In the genomic region with DNA sequence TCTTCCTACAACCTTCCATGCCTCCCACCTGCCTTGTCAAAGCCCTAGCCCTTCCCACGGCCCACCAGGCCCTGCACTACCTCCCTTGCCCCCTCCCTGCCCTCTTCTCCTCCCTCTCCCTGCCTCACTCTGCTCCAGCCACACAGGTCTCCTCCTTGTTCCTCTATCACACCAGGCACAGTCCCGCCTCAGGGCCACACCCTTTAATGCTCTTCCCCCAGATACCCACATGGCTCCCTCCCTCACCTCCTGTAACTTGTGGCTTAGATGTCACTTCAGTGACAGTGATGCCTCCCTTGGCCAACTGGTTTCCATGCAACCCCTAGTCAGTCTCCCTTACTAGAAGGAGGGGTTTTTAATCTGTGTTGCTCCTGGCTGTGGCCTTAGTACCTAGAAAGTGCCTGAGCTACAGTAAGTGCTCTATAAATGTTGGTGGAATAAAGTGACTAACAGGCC, we compare ENCODE assay signal across 8 cellular contexts. TPM values are rescaled to one million over a fixed set of nuclear protein-coding genes. Genes with fewer than 3 reads are reported as not detected.
DNase-seq lines count a peak whose midpoint lies in the region; ATAC-seq, FAIRE-seq and TF ChIP-seq lines count a peak whose summit lies in the region.

No MANE protein-coding gene starts in this region.

- CTCF ChIA-PET in AG04450 (lab: Charles Lee) = no interaction called here
- CTCF ChIA-PET in activated CD4-positive, alpha-beta memory T cell treated with anti-CD3 and anti-CD28 coated beads, Interleukin-2, amount 10 ng/mL, durations not matched to agents 7 days and 5 days (lab: Charles Lee) = no interaction called here

- peak; percentile 72 for ATAC-seq in left colon

- no peak for TF ChIP-seq CTCF in AG04450 (IDR thresholded peaks at IDR 0.05; ENCODE audit: low read depth, low read length)

- H3K4me3 ChIP-seq in AG04450 (ENCODE audit: low read depth, low read length) = peak overlapping the region; percentile 95; the same call in 1 of the 2 replicates

- no peak for TF ChIP-seq POLR2A in H54 (IDR thresholded peaks at IDR 0.05; ENCODE audit: low read depth, low read length)

- H3K4me1 Mint-ChIP-seq in activated CD4-positive, alpha-beta memory T cell treated with anti-CD3 and anti-CD28 coated beads, Interleukin-2, amount 10 ng/mL, durations not matched to agents 7 days and 5 days = peaks cover 39% of the 10 kb centered on the region

- H3K27ac Mint-ChIP-seq in activated CD4-positive, alpha-beta memory T cell treated with anti-CD3 and anti-CD28 coated beads, Interleukin-2, amount 10 ng/mL, durations not matched to agents 7 days and 5 days = peak overlapping the region; percentile 80

- intact Hi-C loops in left colon (cut with DNase I, micrococcal nuclease) = no loop called here

- H3K27ac ChIP-seq in AG04450 (ENCODE audit: low read depth, low read length) = no peak overlapping the region

- H3K36me3 Mint-ChIP-seq in activated CD4-positive, alpha-beta memory T cell treated with anti-CD3 and anti-CD28 coated beads, Interleukin-2, amount 10 ng/mL, durations not matched to agents 7 days and 5 days (ENCODE audit: low read depth) = peaks cover 19% of the 10 kb centered on the region

- H3K27me3 ChIP-seq in AG04450 (ENCODE audit: control insufficient read depth, insufficient read depth, low read length) = no peaks in the 10 kb centered on the region

- DNase-seq in AG04450 (ENCODE audit: low read depth, low spot score) (no peak), HUDEP-2 (lab: John Stamatoyannopoulos, UW; ENCODE audit: unreplicated experiment in 76 of 76) (peak in 73 of 76 experiments; percentile 49 to 91 (median 77)), left colon (peak; percentile 44 to 72), ecto neural progenitor cell (ENCODE audit: low spot score) (no peak), H54 (ENCODE audit: insufficient read length, low spot score) (no peak)
- DNase-seq in activated CD4-positive, alpha-beta memory T cell treated with anti-CD3 and anti-CD28 coated beads, Interleukin-2, amount 10 ng/mL, durations not matched to agents 7 days and 5 days = peak; percentile 31
- no peak for DNase-seq in stimulated activated CD4-positive, alpha-beta T cell treated with anti-CD3 and anti-CD28 coated beads, Interleukin-4, amount 100 ng/mL, for 4 hours
- no peak for DNase-seq in activated CD4-positive, alpha-beta T cell treated with anti-CD3 and anti-CD28 coated beads for 48 hours

- no peak for FAIRE-seq in H54 (lab: Jason Lieb, UNC)

- peaks cover 2% of the 10 kb centered on the region for H3K27me3 Mint-ChIP-seq in activated CD4-positive, alpha-beta memory T cell treated with anti-CD3 and anti-CD28 coated beads, Interleukin-2, amount 10 ng/mL, durations not matched to agents 7 days and 5 days

- peak overlapping the region; percentile 69 for H3K4me3 Mint-ChIP-seq in activated CD4-positive, alpha-beta memory T cell treated with anti-CD3 and anti-CD28 coated beads, Interleukin-2, amount 10 ng/mL, durations not matched to agents 7 days and 5 days

- peaks cover 4% of the 10 kb centered on the region; the same call in 1 of the 2 replicates for H3K9me3 ChIP-seq in AG04450 (ENCODE audit: control insufficient read depth, insufficient read depth, low read length)

- H3K9me3 Mint-ChIP-seq in activated CD4-positive, alpha-beta memory T cell treated with anti-CD3 and anti-CD28 coated beads, Interleukin-2, amount 10 ng/mL, durations not matched to agents 7 days and 5 days = no peaks in the 10 kb centered on the region

- POLR2A ChIA-PET in AG04450 (lab: Yijun Ruan, JAX) = no interaction called here
- POLR2A ChIA-PET in activated CD4-positive, alpha-beta memory T cell treated with anti-CD3 and anti-CD28 coated beads, Interleukin-2, amount 10 ng/mL, durations not matched to agents 7 days and 5 days (lab: Charles Lee) = interaction anchor here (0.6 kb wide), 1 partner anchor 230 kb away, joined by 3 read pairs; no protein-coding TSS in a partner anchor

RNA-seq across cellular contexts. Expression of a gene that starts 1.3 kb away (rescaled TPM):
- 12.6 and 16.0 TPM in 2 replicates for polyA plus RNA-seq in AG04450 (2011; rRNA removed)
- 7.6 and 10.8 TPM in 2 replicates for polyA minus RNA-seq in AG04450 (2011; rRNA and poly(A)+ RNA removed)
- total RNA-seq in activated CD4-positive, alpha-beta memory T cell treated with anti-CD3 and anti-CD28 coated beads, Interleukin-2, amount 10 ng/mL, durations not matched to agents 7 days and 5 days = 10 to 100 TPM; 37.0 to 37.7 TPM
- total RNA-seq in left colon = 100 to 1,000 TPM in 1 of 2 donors, 10 to 100 TPM in 1; 96.1 to 149 TPM

RNA-seq across cellular contexts. Expression of a gene that starts 1.4 kb away (rescaled TPM):
- polyA plus RNA-seq in AG04450 (2011; rRNA removed) = 0.10 and 0.11 TPM in 2 replicates
- 0.04 and 0.09 TPM in 2 replicates for polyA minus RNA-seq in AG04450 (2011; rRNA and poly(A)+ RNA removed)
- 1 to 10 TPM; 1.3 TPM for total RNA-seq in activated CD4-positive, alpha-beta memory T cell treated with anti-CD3 and anti-CD28 coated beads, Interleukin-2, amount 10 ng/mL, durations not matched to agents 7 days and 5 days
- total RNA-seq in left colon = 1 to 10 TPM; 1.0 to 1.1 TPM

RNA-seq across cellular contexts. Expression of a gene that starts 27.6 kb away (rescaled TPM):
- polyA plus RNA-seq in AG04450 (2011; rRNA removed) = not detected in 2 replicates
- not detected in 2 replicates for polyA minus RNA-seq in AG04450 (2011; rRNA and poly(A)+ RNA removed)
- under 1 TPM; 0.15 to 0.38 TPM for total RNA-seq in activated CD4-positive, alpha-beta memory T cell treated with anti-CD3 and anti-CD28 coated beads, Interleukin-2, amount 10 ng/mL, durations not matched to agents 7 days and 5 days
- total RNA-seq in left colon = 1 to 10 TPM; 6.7 to 7.0 TPM

RNA-seq across cellular contexts. Expression of a gene that starts 48.2 kb away (rescaled TPM):
- 1.1 and 1.3 TPM in 2 replicates for polyA plus RNA-seq in AG04450 (2011; rRNA removed)
- 0.22 and 1.6 TPM in 2 replicates for polyA minus RNA-seq in AG04450 (2011; rRNA and poly(A)+ RNA removed)
- total RNA-seq in activated CD4-positive, alpha-beta memory T cell treated with anti-CD3 and anti-CD28 coated beads, Interleukin-2, amount 10 ng/mL, durations not matched to agents 7 days and 5 days = 1 to 10 TPM; 4.0 TPM
- total RNA-seq in left colon = 1 to 10 TPM in 1 of 2 donors, under 1 TPM in 1; 0.40 to 2.6 TPM

RNA-seq across cellular contexts. Expression of a gene that starts 57.2 kb away (rescaled TPM):
- 65.1 and 104 TPM in 2 replicates for polyA plus RNA-seq in AG04450 (2011; rRNA removed)
- polyA minus RNA-seq in AG04450 (2011; rRNA and poly(A)+ RNA removed) = 75.9 and 88.2 TPM in 2 replicates
- 100 to 1,000 TPM; 186 to 202 TPM for total RNA-seq in activated CD4-positive, alpha-beta memory T cell treated with anti-CD3 and anti-CD28 coated beads, Interleukin-2, amount 10 ng/mL, durations not matched to agents 7 days and 5 days
- total RNA-seq in left colon = 100 to 1,000 TPM; 208 to 229 TPM

Comparison
In these comparisons a context has a peak if more than half of its experiments do, and no peak if none do; other contexts are left out.
1. DNase-seq: peak in HUDEP-2 (73 of 76), activated CD4-positive, alpha-beta memory T cell treated with anti-CD3 and anti-CD28 coated beads, Interleukin-2, amount 10 ng/mL, durations not matched to agents 7 days and 5 days (single experiment) and left colon (2 of 2); none in AG04450 (single experiment), ecto neural progenitor cell (single experiment), stimulated activated CD4-positive, alpha-beta T cell treated with anti-CD3 and anti-CD28 coated beads, Interleukin-4, amount 100 ng/mL, for 4 hours (0 of 2), H54 (single experiment) and activated CD4-positive, alpha-beta T cell treated with anti-CD3 and anti-CD28 coated beads for 48 hours (single experiment).
2. RNA of a gene that starts 27.6 kb away (total RNA-seq): 6.7 to 7.0 TPM in left colon; 0.15 to 0.38 TPM in activated CD4-positive, alpha-beta memory T cell treated with anti-CD3 and anti-CD28 coated beads, Interleukin-2, amount 10 ng/mL, durations not matched to agents 7 days and 5 days; every median in the first group is over 4 times any median in the second.